In the genomic region with DNA sequence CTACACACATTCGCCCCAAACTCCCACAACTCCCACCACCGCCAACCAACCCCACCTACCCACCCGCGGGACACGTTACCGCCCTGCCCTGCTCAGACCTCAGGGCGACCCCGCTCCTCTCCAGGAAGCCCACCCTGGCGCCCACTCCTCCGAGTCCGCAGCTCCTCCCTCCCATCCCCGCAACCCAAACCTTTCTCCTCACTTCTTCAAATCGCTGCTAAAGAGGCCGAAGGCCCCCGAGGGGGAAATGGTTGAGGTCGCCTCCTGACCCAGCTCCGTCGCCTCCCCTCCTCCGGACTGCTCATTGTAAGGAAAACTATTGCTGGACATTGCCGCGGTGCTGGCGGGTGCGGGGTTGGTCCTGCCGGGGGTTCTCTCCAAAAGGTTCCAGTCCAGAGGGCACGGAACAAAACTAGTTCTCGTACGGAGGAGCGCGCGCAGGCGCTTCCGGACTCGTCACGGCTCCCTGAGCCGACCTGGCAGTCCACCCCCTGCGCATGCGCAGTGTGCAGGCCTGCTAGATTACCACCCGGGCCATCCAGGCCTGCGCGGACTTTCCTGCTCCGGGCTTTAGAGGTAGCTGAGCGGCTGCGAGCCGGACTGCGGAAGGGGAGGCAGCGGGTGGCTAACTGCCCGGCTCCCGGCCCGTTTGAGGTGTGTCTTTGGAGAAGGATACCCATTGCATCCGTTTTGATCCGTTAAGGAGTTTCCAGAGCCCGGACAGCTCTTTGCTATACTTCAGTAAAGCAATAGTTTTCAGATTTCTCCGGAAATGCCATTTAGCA, we compare ENCODE assay signal across 8 cellular contexts. TPM values are rescaled to one million over a fixed set of nuclear protein-coding genes. Genes with fewer than 3 reads are reported as not detected.
DNase-seq lines count a peak whose midpoint lies in the region; ATAC-seq and TF ChIP-seq lines count a peak whose summit lies in the region.

A gene with protein sequence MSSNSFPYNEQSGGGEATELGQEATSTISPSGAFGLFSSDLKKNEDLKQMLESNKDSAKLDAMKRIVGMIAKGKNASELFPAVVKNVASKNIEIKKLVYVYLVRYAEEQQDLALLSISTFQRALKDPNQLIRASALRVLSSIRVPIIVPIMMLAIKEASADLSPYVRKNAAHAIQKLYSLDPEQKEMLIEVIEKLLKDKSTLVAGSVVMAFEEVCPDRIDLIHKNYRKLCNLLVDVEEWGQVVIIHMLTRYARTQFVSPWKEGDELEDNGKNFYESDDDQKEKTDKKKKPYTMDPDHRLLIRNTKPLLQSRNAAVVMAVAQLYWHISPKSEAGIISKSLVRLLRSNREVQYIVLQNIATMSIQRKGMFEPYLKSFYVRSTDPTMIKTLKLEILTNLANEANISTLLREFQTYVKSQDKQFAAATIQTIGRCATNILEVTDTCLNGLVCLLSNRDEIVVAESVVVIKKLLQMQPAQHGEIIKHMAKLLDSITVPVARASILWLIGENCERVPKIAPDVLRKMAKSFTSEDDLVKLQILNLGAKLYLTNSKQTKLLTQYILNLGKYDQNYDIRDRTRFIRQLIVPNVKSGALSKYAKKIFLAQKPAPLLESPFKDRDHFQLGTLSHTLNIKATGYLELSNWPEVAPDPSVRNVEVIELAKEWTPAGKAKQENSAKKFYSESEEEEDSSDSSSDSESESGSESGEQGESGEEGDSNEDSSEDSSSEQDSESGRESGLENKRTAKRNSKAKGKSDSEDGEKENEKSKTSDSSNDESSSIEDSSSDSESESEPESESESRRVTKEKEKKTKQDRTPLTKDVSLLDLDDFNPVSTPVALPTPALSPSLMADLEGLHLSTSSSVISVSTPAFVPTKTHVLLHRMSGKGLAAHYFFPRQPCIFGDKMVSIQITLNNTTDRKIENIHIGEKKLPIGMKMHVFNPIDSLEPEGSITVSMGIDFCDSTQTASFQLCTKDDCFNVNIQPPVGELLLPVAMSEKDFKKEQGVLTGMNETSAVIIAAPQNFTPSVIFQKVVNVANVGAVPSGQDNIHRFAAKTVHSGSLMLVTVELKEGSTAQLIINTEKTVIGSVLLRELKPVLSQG (minus strand): TSS at position 449 of the 785 bp plus-strand sequence. CDS start 119 bp downstream, at position 330.

- TF ChIP-seq CTCF in natural killer cell (IDR thresholded peaks at IDR 0.05): no peak

- H3K9me3 Mint-ChIP-seq in natural killer cell: no peaks in the 10 kb centered on the region

- H3K27ac Mint-ChIP-seq in natural killer cell: peak within 1 kb of the TSS; percentile 99

- H3K36me3 Mint-ChIP-seq in natural killer cell: peaks cover 6% of the 10 kb centered on the region

- no peaks in the 10 kb centered on the region for H3K36me3 ChIP-seq in H7 (replicated peaks; ENCODE audit: control insufficient read depth, insufficient read depth, low read length)

- H3K4me1 Mint-ChIP-seq in natural killer cell: peaks cover 52% of the 10 kb centered on the region in 2 donors

- no peaks in the 10 kb centered on the region for H3K27me3 Mint-ChIP-seq in natural killer cell (ENCODE audit: low read depth in 2 of 2)

- peak within 1 kb of the TSS; percentile 91 for H3K4me3 ChIP-seq in H7 (ENCODE audit: insufficient read depth, low read depth, low read length)

- peak within 1 kb of the TSS; percentile 100 for H3K4me3 Mint-ChIP-seq in natural killer cell

- intact Hi-C loops in natural killer cell (cut with micrococcal nuclease): loop anchor here (1.0 to 10.0 kb wide), 2 partner anchors 66 to 690 kb away; a partner anchor contains a TSS

- DNase-seq in ELF-1 (ENCODE audit: low read depth, low spot score) (peak; percentile 99), H7 (peak; percentile 95), M059J (ENCODE audit: low read depth) (peak; percentile 99), SHP77 (lab: John Stamatoyannopoulos, UW) (peak; percentile 96 to 99), fibroblast of peridontal ligament (ENCODE audit: extremely low read depth) (peak; percentile 98), natural killer cell (peak; percentile 98)
- DNase-seq in activated effector memory CD4-positive, alpha-beta T cell treated with Interleukin-2 at 50 U/mL for 16 hours: peak; percentile 95
- peak; percentile 95 for DNase-seq in stimulated activated naive CD4-positive, alpha-beta T cell treated with Interleukin-2 at 50 U/mL for 16 hours (lab: John Stamatoyannopoulos, UW)

- no peaks in the 10 kb centered on the region for H3K27me3 ChIP-seq in H7 (ENCODE audit: control insufficient read depth, insufficient read depth, low read length)

- ATAC-seq in natural killer cell: peak; percentile 92 to 99 (median 96)

RNA-seq across cellular contexts. Expression of the gene that starts here (rescaled TPM):
- total RNA-seq in H7 (2014; rRNA removed; shearing (Covaris generic)): 40.1 and 49.8 TPM in 2 replicates
- total RNA-seq in M059J (2014; rRNA removed; shearing (Covaris generic)): 50.2 and 54.3 TPM in 2 replicates
- 10 to 100 TPM; 48.5 to 58.2 (median 56.2) TPM for total RNA-seq in natural killer cell

Comparison
In these comparisons a context has a peak if more than half of its experiments do, and no peak if none do; other contexts are left out.
1. Peak in every context shown above with its lines: DNase-seq, ATAC-seq and H3K4me3 ChIP-seq.